In genomic region chr13:96165840-96166239, GRCh38 we compare ENCODE assay signal across 29 cellular contexts.
"Had no signal": no experiment of that assay in that cellular context is flagged by ENCODE, and none has a peak within 500 bp of the region (broad histone marks: within the 10 kb centered on the region; RNA-seq: fewer than 3 reads in every experiment).

No MANE protein-coding gene starts in this region.

- FAIRE-seq: urothelium cell line had no signal

- H3K4me1 ChIP-seq: stomach, suprapubic skin, testis, thyroid gland, tibial artery, tibial nerve, transverse colon, upper lobe of left lung, upper lobe of right lung, uterus, vagina had no signal

- H3K9me3 Mint-ChIP-seq: stimulated activated memory B cell treated with anti-CD40 and anti-IgM and Interleukin-4, amounts not matched to agents 10 μg/mL and 1 μg/mL and 100 μg/mL, for 72 hours; stimulated activated naive B cell treated with anti-CD40 and anti-IgM and Interleukin-4, amounts not matched to agents 10 μg/mL and 1 μg/mL and 100 μg/mL, for 72 hours; stimulated activated naive CD8-positive, alpha-beta T cell treated with anti-CD3 and anti-CD28 coated beads, Interleukin-15, Interleukin-2, amounts not matched to agents 100 ng/mL and 50 ng/mL, for 24 hours had no signal

- H3K36me3 ChIP-seq: stomach, suprapubic skin, thoracic aorta, thyroid gland, tibial artery, tibial nerve, transverse colon, upper lobe of left lung, upper lobe of right lung, uterus, vagina had no signal

- H3K4me3 Mint-ChIP-seq: stimulated activated effector memory CD8-positive, alpha-beta T cell treated with anti-CD3 and anti-CD28 coated beads, Interleukin-12 subunit alpha, Interleukin-12 subunit beta, amount 100 ng/mL, for 72 hours; stimulated activated memory B cell treated with anti-CD40 and anti-IgM and Interleukin-4, amounts not matched to agents 10 μg/mL and 1 μg/mL and 100 μg/mL, for 72 hours; stimulated activated naive B cell treated with anti-CD40 and anti-IgM and Interleukin-4, amounts not matched to agents 10 μg/mL and 1 μg/mL and 100 μg/mL, for 72 hours; stimulated activated naive CD8-positive, alpha-beta T cell treated with anti-CD3 and anti-CD28 coated beads, Interleukin-15, amount 100 ng/mL, for 72 hours; stimulated activated naive CD8-positive, alpha-beta T cell treated with anti-CD3 and anti-CD28 coated beads, Interleukin-15, Interleukin-2, amounts not matched to agents 100 ng/mL and 50 ng/mL, for 24 hours; type B pancreatic cell had no signal

- H3K9me3 ChIP-seq: stomach, suprapubic skin, testis, thoracic aorta, thyroid gland, tibial artery, tibial nerve, transverse colon, upper lobe of left lung, upper lobe of right lung, uterus, vagina had no signal

- H3K4me3 ChIP-seq: stomach, suprapubic skin, testis, thoracic aorta, thyroid gland, tibial artery, tibial nerve, transverse colon, upper lobe of left lung, upper lobe of right lung, uterus, vagina had no signal

- H3K27ac ChIP-seq: stomach, suprapubic skin, testis, thoracic aorta, thyroid gland, tibial artery, tibial nerve, transverse colon, upper lobe of left lung, upper lobe of right lung, uterus, vagina had no signal

- H3K27me3 ChIP-seq: stomach, suprapubic skin, testis, thyroid gland, tibial artery, tibial nerve, transverse colon, upper lobe of left lung, upper lobe of right lung, uterus, vagina had no signal

- DNase-seq: stimulated activated CD4-positive, alpha-beta T cell treated with anti-CD3 and anti-CD28 coated beads, Interleukin-2, amount 100 ng/mL, for 48 hours; stimulated activated CD4-positive, alpha-beta T cell treated with anti-CD3 and anti-CD28 coated beads, Interleukin-4, amount 100 ng/mL, for 1 hour; stimulated activated CD4-positive, alpha-beta T cell treated with anti-CD3 and anti-CD28 coated beads, Interleukin-4, amount 100 ng/mL, for 24 hours; stimulated activated CD4-positive, alpha-beta T cell treated with anti-CD3 and anti-CD28 coated beads, Interleukin-4, amount 100 ng/mL, for 4 hours; stimulated activated CD8-positive, alpha-beta memory T cell treated with anti-CD3 and anti-CD28 coated beads, Interleukin-4, amount 100 ng/mL, for 48 hours; stimulated activated naive B cell treated with anti-CD40 and anti-IgM and Interleukin-4, amounts not matched to agents 10 μg/mL and 1 μg/mL and 100 μg/mL, for 72 hours; stimulated activated naive CD4-positive, alpha-beta T cell; stimulated activated naive CD4-positive, alpha-beta T cell treated with Interleukin-2 at 50 U/mL for 16 hours; stimulated activated naive CD8-positive, alpha-beta T cell treated with anti-CD3 and anti-CD28 coated beads, Interleukin-15, amount 100 ng/mL, for 72 hours; stimulated activated naive CD8-positive, alpha-beta T cell treated with anti-CD3 and anti-CD28 coated beads, Interleukin-15, Interleukin-2, amounts not matched to agents 100 U/mL and 50 U/mL, for 24 hours; stomach; substantia nigra; testis; thyroid gland; tibial artery; transverse colon; trophoblast cell; upper lobe of left lung; upper lobe of right lung; uterus had no signal

- H3K36me3 Mint-ChIP-seq: stimulated activated effector memory CD8-positive, alpha-beta T cell treated with anti-CD3 and anti-CD28 coated beads, Interleukin-12 subunit alpha, Interleukin-12 subunit beta, amount 100 ng/mL, for 72 hours; stimulated activated memory B cell treated with anti-CD40 and anti-IgM and Interleukin-4, amounts not matched to agents 10 μg/mL and 1 μg/mL and 100 μg/mL, for 72 hours; stimulated activated naive B cell treated with anti-CD40 and anti-IgM and Interleukin-4, amounts not matched to agents 10 μg/mL and 1 μg/mL and 100 μg/mL, for 72 hours; type B pancreatic cell had no signal

- H3K4me1 Mint-ChIP-seq: stimulated activated effector memory CD8-positive, alpha-beta T cell treated with anti-CD3 and anti-CD28 coated beads, Interleukin-12 subunit alpha, Interleukin-12 subunit beta, amount 100 ng/mL, for 72 hours; stimulated activated memory B cell treated with anti-CD40 and anti-IgM and Interleukin-4, amounts not matched to agents 10 μg/mL and 1 μg/mL and 100 μg/mL, for 72 hours; stimulated activated naive B cell treated with anti-CD40 and anti-IgM and Interleukin-4, amounts not matched to agents 10 μg/mL and 1 μg/mL and 100 μg/mL, for 72 hours; stimulated activated naive CD8-positive, alpha-beta T cell treated with anti-CD3 and anti-CD28 coated beads, Interleukin-15, amount 100 ng/mL, for 72 hours had no signal

- ATAC-seq: stimulated activated effector memory CD8-positive, alpha-beta T cell treated with anti-CD3 and anti-CD28 coated beads, Interleukin-12 subunit alpha, Interleukin-12 subunit beta, amount 100 ng/mL, for 72 hours; stimulated activated memory B cell treated with anti-CD40 and anti-IgM and Interleukin-4, amounts not matched to agents 10 μg/mL and 1 μg/mL and 100 μg/mL, for 72 hours; stimulated activated naive B cell treated with anti-CD40 and anti-IgM and Interleukin-4, amounts not matched to agents 10 μg/mL and 1 μg/mL and 100 μg/mL, for 72 hours; stimulated activated naive CD8-positive, alpha-beta T cell treated with anti-CD3 and anti-CD28 coated beads, Interleukin-15, amount 100 ng/mL, for 72 hours; stimulated activated naive CD8-positive, alpha-beta T cell treated with anti-CD3 and anti-CD28 coated beads, Interleukin-15, Interleukin-2, amounts not matched to agents 100 U/mL and 50 U/mL, for 24 hours; upper lobe of right lung had no signal

- H3K27ac Mint-ChIP-seq: stimulated activated effector memory CD8-positive, alpha-beta T cell treated with anti-CD3 and anti-CD28 coated beads, Interleukin-12 subunit alpha, Interleukin-12 subunit beta, amount 100 ng/mL, for 72 hours; stimulated activated memory B cell treated with anti-CD40 and anti-IgM and Interleukin-4, amounts not matched to agents 10 μg/mL and 1 μg/mL and 100 μg/mL, for 72 hours; stimulated activated naive B cell treated with anti-CD40 and anti-IgM and Interleukin-4, amounts not matched to agents 10 μg/mL and 1 μg/mL and 100 μg/mL, for 72 hours; stimulated activated naive CD8-positive, alpha-beta T cell treated with anti-CD3 and anti-CD28 coated beads, Interleukin-15, amount 100 ng/mL, for 72 hours; stimulated activated naive CD8-positive, alpha-beta T cell treated with anti-CD3 and anti-CD28 coated beads, Interleukin-15, Interleukin-2, amounts not matched to agents 100 ng/mL and 50 ng/mL, for 24 hours; type B pancreatic cell had no signal

- H3K27me3 Mint-ChIP-seq: stimulated activated memory B cell treated with anti-CD40 and anti-IgM and Interleukin-4, amounts not matched to agents 10 μg/mL and 1 μg/mL and 100 μg/mL, for 72 hours; stimulated activated naive B cell treated with anti-CD40 and anti-IgM and Interleukin-4, amounts not matched to agents 10 μg/mL and 1 μg/mL and 100 μg/mL, for 72 hours; stimulated activated naive CD8-positive, alpha-beta T cell treated with anti-CD3 and anti-CD28 coated beads, Interleukin-15, amount 100 ng/mL, for 72 hours; stimulated activated naive CD8-positive, alpha-beta T cell treated with anti-CD3 and anti-CD28 coated beads, Interleukin-15, Interleukin-2, amounts not matched to agents 100 ng/mL and 50 ng/mL, for 24 hours had no signal
